ENCODE assay signal across 34 cellular contexts in genomic region chr20:51217347-51218045, GRCh38.
"Had no signal": no experiment of that assay in that cellular context is flagged by ENCODE, and none has a peak within 500 bp of the region (broad histone marks: within the 10 kb centered on the region; RNA-seq: fewer than 3 reads in every experiment).

No MANE protein-coding gene starts in this region.

- H3K4me1 ChIP-seq: gastroesophageal sphincter had no signal

- H3K4me1 Mint-ChIP-seq: activated CD4-positive, alpha-beta T cell treated with anti-CD3 and anti-CD28 coated beads, Interleukin-2, amount 10 ng/mL, durations not matched to agents 7 days and 5 days had no signal

- H3K36me3 Mint-ChIP-seq: activated naive CD8-positive, alpha-beta T cell had no signal

- H3K4me3 ChIP-seq: esophagus squamous epithelium, gastroesophageal sphincter, heart right ventricle had no signal

- H3K27me3 ChIP-seq: brain microvascular endothelial cell had no signal

- DNase-seq: activated CD4-positive, alpha-beta memory T cell treated with anti-CD3 and anti-CD28 coated beads, Interleukin-2, amount 10 ng/mL, durations not matched to agents 7 days and 5 days; activated CD4-positive, alpha-beta T cell treated with anti-CD3 and anti-CD28 coated beads for 1 hour; activated CD4-positive, alpha-beta T cell treated with anti-CD3 and anti-CD28 coated beads for 4 hours; activated CD4-positive, alpha-beta T cell treated with anti-CD3 and anti-CD28 coated beads, Interleukin-2, amount 10 ng/mL, durations not matched to agents 7 days and 5 days; activated CD4-positive, alpha-beta T cell treated with anti-CD3 and anti-CD28 coated beads, Interleukin-2, amount 50 U/mL, for 4 hours; activated CD8-positive, alpha-beta memory T cell treated with anti-CD3 and anti-CD28 coated beads for 24 hours; activated effector memory CD4-positive, alpha-beta T cell treated with Interleukin-2 at 50 U/mL for 16 hours; activated gamma-delta T cell treated with Interleukin-2 at 50 U/mL for 16 hours; activated naive CD4-positive, alpha-beta T cell treated with anti-CD3 and anti-CD28 coated beads, Interleukin-2, amount 50 U/mL, for 16 hours; activated naive CD4-positive, alpha-beta T cell treated with Interleukin-2 at 50 U/mL for 16 hours; activated T-cell treated with anti-CD3 and anti-CD28 coated beads, Interleukin-2, amount 50 U/mL, for 4 hours; amniotic stem cell; anterior cingulate cortex; brain microvascular endothelial cell; caudate nucleus; cortex of kidney; dermis blood vessel endothelial cell; effector CD4-positive, alpha-beta T cell; esophagus squamous epithelium; foreskin melanocyte; heart right ventricle; T-helper 2 cell had no signal

- H3K9me3 Mint-ChIP-seq: activated T-helper 17 cell treated with anti-CD3 and anti-CD28 coated beads, Interleukin-2, amount 50 U/mL, for 72 hours had no signal

- H3K4me3 Mint-ChIP-seq: activated CD4-positive, alpha-beta memory T cell treated with anti-CD3 and anti-CD28 coated beads, Interleukin-2, amount 10 ng/mL, durations not matched to agents 7 days and 5 days; activated CD4-positive, alpha-beta T cell treated with anti-CD3 and anti-CD28 coated beads, Interleukin-2, amount 10 ng/mL, durations not matched to agents 7 days and 5 days; activated naive CD8-positive, alpha-beta T cell; activated T-cell treated with anti-CD3 and anti-CD28 coated beads, Interleukin-2, amount 50 U/mL, for 4 hours; activated T-helper 17 cell treated with anti-CD3 and anti-CD28 coated beads, Interleukin-2, amount 50 U/mL, for 72 hours; WTC11 had no signal

- H3K36me3 ChIP-seq: brain microvascular endothelial cell, esophagus squamous epithelium, gastroesophageal sphincter, heart right ventricle had no signal

- H3K27ac ChIP-seq: brain microvascular endothelial cell, epithelial cell of prostate, esophagus squamous epithelium, gastroesophageal sphincter, heart right ventricle, VCaP had no signal

- FAIRE-seq: astrocyte, bronchial epithelial cell, colon, endometrium, endothelial cell of umbilical vein, TTC549 had no signal

- ATAC-seq: activated T-cell treated with anti-CD3 and anti-CD28 coated beads, Interleukin-2, amount 50 U/mL, for 4 hours; activated T-helper 17 cell treated with anti-CD3 and anti-CD28 coated beads, Interleukin-2, amount 50 U/mL, for 72 hours; gastroesophageal sphincter; heart right ventricle; WTC11 had no signal

- H3K27ac Mint-ChIP-seq: activated CD4-positive, alpha-beta memory T cell treated with anti-CD3 and anti-CD28 coated beads, Interleukin-2, amount 10 ng/mL, durations not matched to agents 7 days and 5 days; activated CD4-positive, alpha-beta T cell treated with anti-CD3 and anti-CD28 coated beads, Interleukin-2, amount 10 ng/mL, durations not matched to agents 7 days and 5 days; activated naive CD8-positive, alpha-beta T cell; activated T-helper 17 cell treated with anti-CD3 and anti-CD28 coated beads, Interleukin-2, amount 50 U/mL, for 72 hours; WTC11 had no signal
